Comparison of ENCODE assay signal across 1 cellular context in the genomic region with DNA sequence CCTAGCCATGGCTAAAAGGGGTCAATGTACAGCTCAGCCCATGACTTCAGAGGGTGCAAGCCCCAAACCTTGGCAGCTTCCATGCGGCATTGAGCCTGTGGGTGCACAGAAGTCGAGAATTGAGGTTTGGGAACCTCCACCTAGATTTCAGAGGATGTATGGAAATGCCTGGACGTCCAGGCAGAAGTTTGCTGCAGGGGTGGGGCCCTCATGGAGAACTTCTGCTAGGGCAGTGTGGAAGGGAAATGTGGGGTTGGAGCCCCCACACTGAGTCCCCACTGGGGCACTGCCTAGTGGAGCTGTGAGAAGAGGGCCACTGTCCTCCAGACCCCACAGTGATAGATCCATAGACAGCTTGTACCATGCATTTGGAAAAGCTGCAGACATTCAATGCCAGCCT. TPM values are rescaled to one million over a fixed set of nuclear protein-coding genes. Genes with fewer than 3 reads are reported as not detected.
"Had no signal": no experiment of that assay in that cellular context is flagged by ENCODE, and none has a peak within 500 bp of the region (broad histone marks: within the 10 kb centered on the region; RNA-seq: fewer than 3 reads in every experiment).

No MANE protein-coding gene starts in this region.

RNA-seq across cellular contexts. Expression of a gene that starts 47.9 kb away (rescaled TPM):
- total RNA-seq: MCF 10A had no signal
